Comparison of ENCODE assay signal across 17 cellular contexts in the genomic region with DNA sequence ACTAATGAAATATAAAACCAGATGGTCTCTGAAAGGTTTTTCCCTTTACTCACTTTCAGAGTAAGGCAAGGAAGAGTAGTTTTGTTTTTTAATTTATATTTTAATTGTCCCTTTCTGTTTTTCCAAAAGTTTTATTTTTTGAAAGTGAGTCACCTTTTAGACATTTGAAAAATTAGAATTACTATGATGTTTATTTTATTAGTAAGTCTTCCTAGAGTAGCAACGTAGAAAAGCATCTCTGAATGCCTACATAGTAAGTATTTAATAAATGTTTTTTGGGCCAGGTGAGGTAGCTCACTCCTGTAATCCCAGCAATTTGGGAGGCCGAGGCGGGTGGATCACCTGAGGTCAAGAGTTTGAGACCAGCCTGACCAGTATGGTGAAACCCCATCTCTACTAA.
"Had no signal": no experiment of that assay in that cellular context is flagged by ENCODE, and none has a peak within 500 bp of the region (broad histone marks: within the 10 kb centered on the region; RNA-seq: fewer than 3 reads in every experiment).

No MANE protein-coding gene starts in this region.

- H3K9me3 Mint-ChIP-seq: activated T-helper 17 cell treated with anti-CD3 and anti-CD28 coated beads, Interleukin-2, amount 50 U/mL, for 72 hours; mesothelial cell of epicardium; stimulated activated naive CD8-positive, alpha-beta T cell treated with anti-CD3 and anti-CD28 coated beads, Interleukin-15, amount 100 ng/mL, for 72 hours had no signal

- H3K27me3 ChIP-seq: right lobe of liver, spleen, upper lobe of left lung had no signal

- H3K9me3 ChIP-seq: lower lobe of right lung, psoas muscle, right lobe of liver, spleen, upper lobe of left lung had no signal

- H3K4me3 Mint-ChIP-seq: activated T-helper 17 cell treated with anti-CD3 and anti-CD28 coated beads, Interleukin-2, amount 50 U/mL, for 72 hours; mesothelial cell of epicardium; stimulated activated naive CD8-positive, alpha-beta T cell treated with anti-CD3 and anti-CD28 coated beads, Interleukin-15, amount 100 ng/mL, for 72 hours had no signal

- DNase-seq: activated CD4-positive, alpha-beta T cell treated with anti-CD3 and anti-CD28 coated beads for 1 hour; activated CD4-positive, alpha-beta T cell treated with anti-CD3 and anti-CD28 coated beads, Interleukin-2, amount 50 U/mL, for 4 hours; activated naive CD4-positive, alpha-beta T cell treated with Interleukin-2 at 50 U/mL for 16 hours; aorta; foreskin melanocyte; left cardiac atrium; lower lobe of right lung; psoas muscle; right lobe of liver; spleen; stimulated activated naive CD8-positive, alpha-beta T cell treated with anti-CD3 and anti-CD28 coated beads, Interleukin-15, amount 100 ng/mL, for 72 hours; T-helper 1 cell; upper lobe of left lung had no signal

- H3K27me3 Mint-ChIP-seq: activated T-helper 17 cell treated with anti-CD3 and anti-CD28 coated beads, Interleukin-2, amount 50 U/mL, for 72 hours; stimulated activated naive CD8-positive, alpha-beta T cell treated with anti-CD3 and anti-CD28 coated beads, Interleukin-15, amount 100 ng/mL, for 72 hours had no signal

- H3K4me3 ChIP-seq: lower lobe of right lung, psoas muscle, right lobe of liver, upper lobe of left lung had no signal

- H3K27ac Mint-ChIP-seq: activated T-helper 17 cell treated with anti-CD3 and anti-CD28 coated beads, Interleukin-2, amount 50 U/mL, for 72 hours; stimulated activated naive CD8-positive, alpha-beta T cell treated with anti-CD3 and anti-CD28 coated beads, Interleukin-15, amount 100 ng/mL, for 72 hours had no signal

- ATAC-seq: activated T-helper 17 cell treated with anti-CD3 and anti-CD28 coated beads, Interleukin-2, amount 50 U/mL, for 72 hours; esophagus mucosa; left cardiac atrium; lower lobe of right lung; psoas muscle; right lobe of liver; stimulated activated naive CD8-positive, alpha-beta T cell treated with anti-CD3 and anti-CD28 coated beads, Interleukin-15, amount 100 ng/mL, for 72 hours had no signal

- H3K27ac ChIP-seq: lower lobe of right lung, psoas muscle, right lobe of liver, VCaP had no signal

- H3K36me3 ChIP-seq: lower lobe of right lung, right lobe of liver, upper lobe of left lung had no signal
